26 cellular contexts compared by ENCODE assay signal in the genomic region with DNA sequence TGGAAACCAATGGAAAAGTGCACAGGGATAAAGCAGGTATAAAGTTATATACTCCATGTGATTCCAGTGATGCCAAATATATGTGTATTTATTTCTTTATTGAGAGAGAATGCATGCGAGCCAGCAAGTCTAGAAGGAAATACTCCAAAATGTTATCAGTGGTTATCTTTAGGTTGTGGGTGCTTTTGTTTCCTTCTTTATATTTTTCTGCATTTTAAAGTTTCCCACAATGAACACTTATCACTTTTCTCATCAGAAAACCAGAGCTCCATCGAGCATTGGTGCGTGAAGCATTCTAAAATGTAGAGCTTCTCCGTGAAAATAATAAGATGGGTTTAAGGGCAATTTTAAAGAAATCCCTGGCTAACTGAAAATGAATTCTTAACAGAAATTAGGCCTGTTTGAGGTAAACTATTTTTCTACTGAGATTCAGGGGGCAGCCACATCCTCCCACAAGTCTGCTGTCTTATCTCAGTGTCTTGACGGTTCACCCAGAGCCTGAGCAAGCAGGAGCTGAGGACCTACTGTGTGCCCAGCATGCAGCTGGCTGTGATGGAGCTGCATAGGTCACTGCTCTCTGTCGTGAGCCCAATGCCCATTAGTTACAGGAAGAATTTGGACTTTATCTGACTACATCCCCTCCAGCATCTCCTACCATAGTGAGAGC. TPM values are rescaled to one million over a fixed set of nuclear protein-coding genes. Genes with fewer than 3 reads are reported as not detected.
DNase-seq lines count a peak whose midpoint lies in the region; ATAC-seq, FAIRE-seq and TF ChIP-seq lines count a peak whose summit lies in the region.
"Had no signal": no experiment of that assay in that cellular context is flagged by ENCODE, and none has a peak within 500 bp of the region (broad histone marks: within the 10 kb centered on the region; RNA-seq: fewer than 3 reads in every experiment).

No MANE protein-coding gene starts in this region.

- peaks cover 99% of the 10 kb centered on the region for H3K4me1 ChIP-seq in CD4-positive, alpha-beta memory T cell (ENCODE audit: insufficient read depth, low read length)
- H3K4me1 ChIP-seq in effector memory CD4-positive, alpha-beta T cell (ENCODE audit: control insufficient read depth, insufficient read depth, low read length, poor library complexity, severe bottlenecking) = peaks cover 33% of the 10 kb centered on the region
- H3K4me1 ChIP-seq: gastrocnemius medialis had no signal

- no peaks in the 10 kb centered on the region for H3K9me3 ChIP-seq in CD4-positive, alpha-beta memory T cell (ENCODE audit: control insufficient read depth in 1 of 2, low read length in 2 of 2)
- H3K9me3 ChIP-seq in effector memory CD4-positive, alpha-beta T cell (ENCODE audit: control insufficient read depth, low read length) = no peaks in the 10 kb centered on the region
- H3K9me3 ChIP-seq: gastrocnemius medialis had no signal

- POLR2A ChIA-PET in CD4-positive, alpha-beta memory T cell (lab: Charles Lee; ENCODE audit: partially characterized antibody) = interaction anchor here (0.8 to 6.7 kb wide), 15 partner anchors 11 to 250 kb away, joined by 3 to 123 read pairs (median 20); no protein-coding TSS in a partner anchor
- POLR2A ChIA-PET in activated CD8-positive, alpha-beta T cell treated with anti-CD3 and anti-CD28 coated beads for 36 hours (lab: Charles Lee) = interaction anchor here (0.8 to 1.8 kb wide), 2 partner anchors 10 to 99 kb away, joined by 3 read pairs; no protein-coding TSS in a partner anchor

- no peak overlapping the region for H3K4me3 ChIP-seq in CD4-positive, alpha-beta memory T cell (ENCODE audit: low read length in 2 of 2)
- H3K4me3 ChIP-seq in effector memory CD4-positive, alpha-beta T cell (ENCODE audit: insufficient read depth, low read depth, low read length, poor library complexity, severe bottlenecking) = no peak overlapping the region
- H3K4me3 ChIP-seq: dorsolateral prefrontal cortex, gastrocnemius medialis had no signal

- peaks cover 62 to 95% (median 78%) of the 10 kb centered on the region in 4 donors for H3K4me1 Mint-ChIP-seq in CD4-positive, alpha-beta memory T cell
- peaks cover 82% of the 10 kb centered on the region for H3K4me1 Mint-ChIP-seq in activated CD8-positive, alpha-beta T cell treated with anti-CD3 and anti-CD28 coated beads for 36 hours (ENCODE audit: low read depth)
- H3K4me1 Mint-ChIP-seq: H9, nephron progenitor cell had no signal

- TF ChIP-seq POLR2A in GM12891 (IDR thresholded peaks at IDR 0.05; ENCODE audit: low read depth, low read length) = no peak

- no peaks in the 10 kb centered on the region for H3K27me3 Mint-ChIP-seq in CD4-positive, alpha-beta memory T cell
- no peaks in the 10 kb centered on the region for H3K27me3 Mint-ChIP-seq in activated CD8-positive, alpha-beta T cell treated with anti-CD3 and anti-CD28 coated beads for 36 hours

- no peak for ATAC-seq in activated CD8-positive, alpha-beta T cell treated with anti-CD3 and anti-CD28 coated beads for 36 hours
- ATAC-seq: gastrocnemius medialis, Panc1, sciatic nerve had no signal

- peak; percentile 91 for FAIRE-seq in GM12891 (lab: Jason Lieb, UNC)

- H3K36me3 Mint-ChIP-seq in CD4-positive, alpha-beta memory T cell = no peaks in the 10 kb centered on the region
- peaks cover 3% of the 10 kb centered on the region for H3K36me3 Mint-ChIP-seq in activated CD8-positive, alpha-beta T cell treated with anti-CD3 and anti-CD28 coated beads for 36 hours (ENCODE audit: low read depth)

- intact Hi-C loops in CD4-positive, alpha-beta memory T cell (cut with micrococcal nuclease) = loop anchor here (2.0 kb wide), 1 partner anchor 18 kb away; no protein-coding TSS in a partner anchor
- intact Hi-C loops in activated CD8-positive, alpha-beta T cell treated with anti-CD3 and anti-CD28 coated beads for 36 hours (cut with micrococcal nuclease) = loop anchor here (5.0 kb wide), 2 partner anchors 42 to 58 kb away; no protein-coding TSS in a partner anchor

- H3K4me3 Mint-ChIP-seq in CD4-positive, alpha-beta memory T cell = peak overlapping the region; percentile 44 to 81 (median 63)
- H3K4me3 Mint-ChIP-seq in activated CD8-positive, alpha-beta T cell treated with anti-CD3 and anti-CD28 coated beads for 36 hours = no peak overlapping the region
- H3K4me3 Mint-ChIP-seq: H9, nephron progenitor cell had no signal

- no peak for TF ChIP-seq CTCF in activated CD8-positive, alpha-beta T cell treated with anti-CD3 and anti-CD28 coated beads for 36 hours (IDR thresholded peaks at IDR 0.05)

- no peaks in the 10 kb centered on the region for H3K27me3 ChIP-seq in CD4-positive, alpha-beta memory T cell (ENCODE audit: insufficient read depth, low read length)
- no peaks in the 10 kb centered on the region for H3K27me3 ChIP-seq in effector memory CD4-positive, alpha-beta T cell (replicated peaks; ENCODE audit: control insufficient read depth, insufficient read depth, low read length, poor library complexity, severe bottlenecking)
- H3K27me3 ChIP-seq: gastrocnemius medialis had no signal

- H3K36me3 ChIP-seq in CD4-positive, alpha-beta memory T cell (ENCODE audit: insufficient read depth, low read length) = no peaks in the 10 kb centered on the region
- H3K36me3 ChIP-seq in effector memory CD4-positive, alpha-beta T cell (ENCODE audit: control insufficient read depth, insufficient read depth, low read length) = no peaks in the 10 kb centered on the region
- H3K36me3 ChIP-seq: gastrocnemius medialis had no signal

- H3K27ac ChIP-seq in CD4-positive, alpha-beta memory T cell (ENCODE audit: low read depth, low read length) = no peak overlapping the region
- peak overlapping the region; percentile 51 for H3K27ac ChIP-seq in effector memory CD4-positive, alpha-beta T cell (ENCODE audit: insufficient read depth, low read length, poor library complexity, severe bottlenecking)
- H3K27ac ChIP-seq: dorsolateral prefrontal cortex, gastrocnemius medialis had no signal

- H3K9me3 Mint-ChIP-seq in CD4-positive, alpha-beta memory T cell = no peaks in the 10 kb centered on the region
- peaks cover 6% of the 10 kb centered on the region for H3K9me3 Mint-ChIP-seq in activated CD8-positive, alpha-beta T cell treated with anti-CD3 and anti-CD28 coated beads for 36 hours

- CTCF ChIA-PET in CD4-positive, alpha-beta memory T cell (lab: Charles Lee; ENCODE audit: partially characterized antibody) = interaction anchor here (1.0 to 1.6 kb wide), 8 partner anchors 8 to 81 kb away, joined by 3 to 6 read pairs (median 4); no protein-coding TSS in a partner anchor
- CTCF ChIA-PET in activated CD8-positive, alpha-beta T cell treated with anti-CD3 and anti-CD28 coated beads for 36 hours (lab: Charles Lee) = interaction anchor here (0.9 to 2.3 kb wide), 3 partner anchors 13 to 53 kb away, joined by 3 to 6 read pairs (median 3); no protein-coding TSS in a partner anchor

- peak in 4 of 5 donors; percentile 45 to 52 (median 50) for DNase-seq in CD4-positive, alpha-beta memory T cell
- DNase-seq in GM12891 (ENCODE audit: insufficient read length, low spot score) (no peak), NCI-H1417 treated with DMSO at 0.1 percent for 48 hours (lab: John Stamatoyannopoulos, UW) (no peak), NCI-H187 (lab: John Stamatoyannopoulos, UW) (no peak), GM19240 (ENCODE audit: insufficient read length, low spot score) (no peak)
- DNase-seq in activated CD8-positive, alpha-beta T cell treated with anti-CD3 and anti-CD28 coated beads for 36 hours = peak; percentile 37
- no peak for DNase-seq in effector memory CD4-positive, alpha-beta T cell
- DNase-seq: activated CD4-positive, CD25-positive, alpha-beta regulatory T cell treated with anti-CD3 and anti-CD28 coated beads, Interleukin-2, amount 50 U/mL, for 72 hours; AML-193; amygdala; dorsolateral prefrontal cortex; gastrocnemius medialis; H9; MM.1S; NCI-H1694 treated with DMSO at 0.1 percent for 48 hours; NCI-H226; NCI-H82; nephron progenitor cell; T-helper 9 cell; trophoblast cell had no signal

- H3K27ac Mint-ChIP-seq in CD4-positive, alpha-beta memory T cell = peak overlapping the region; percentile 85 to 95 (median 94)
- peak overlapping the region; percentile 85 for H3K27ac Mint-ChIP-seq in activated CD8-positive, alpha-beta T cell treated with anti-CD3 and anti-CD28 coated beads for 36 hours
- H3K27ac Mint-ChIP-seq: H9, nephron progenitor cell had no signal

TF ChIP-seq in GM12891, 5 proteins besides CTCF, POLR2A, EP300 and RAD21:
- TF ChIP-seq POU2F2 (IDR thresholded peaks at IDR 0.05; ENCODE audit: low read depth, low read length) (no peak), POLR2AphosphoS5 (IDR thresholded peaks at IDR 0.05; ENCODE audit: low read depth, low read length) (no peak), PAX5 (IDR thresholded peaks at IDR 0.05; ENCODE audit: insufficient read depth, low read length, severe bottlenecking) (no peak), SPI1 (IDR thresholded peaks at IDR 0.05; ENCODE audit: low read depth, low read length) (no peak), TAF1 (IDR thresholded peaks at IDR 0.05; ENCODE audit: low read depth, low read length) (no peak)
TF ChIP-seq in GM12891: peak in this region for 0.

RNA-seq across cellular contexts. Expression of gene CD40LG, which starts 18.7 kb away (rescaled TPM):
- 10 to 100 TPM; 68.4 to 75.0 TPM for total RNA-seq in CD4-positive, alpha-beta memory T cell
- polyA plus RNA-seq in CD4-positive, alpha-beta memory T cell = 100 to 1,000 TPM; 109 to 137 TPM
- 0.21 TPM for polyA plus RNA-seq in GM12891 (2012; ENCODE audit: low read depth, missing spikeins)
- total RNA-seq in activated CD8-positive, alpha-beta T cell treated with anti-CD3 and anti-CD28 coated beads for 36 hours = 1 to 10 TPM; 2.6 to 3.1 TPM
- total RNA-seq: cardiac septum, epithelial cell of proximal tubule, H9, mesenteric fat pad, SK-MEL-5 had no signal

Comparison
In these comparisons a context has a peak if more than half of its experiments do, and no peak if none do; other contexts are left out.
1. DNase-seq: peak in CD4-positive, alpha-beta memory T cell (4 of 5) and activated CD8-positive, alpha-beta T cell treated with anti-CD3 and anti-CD28 coated beads for 36 hours (single experiment); none in GM12891 (single experiment), effector memory CD4-positive, alpha-beta T cell (0 of 3), NCI-H1417 treated with DMSO at 0.1 percent for 48 hours (single experiment), NCI-H187 (0 of 2) and GM19240 (single experiment).
2. RNA of gene CD40LG, which starts 18.7 kb away (total RNA-seq): 68.4 to 75.0 TPM in CD4-positive, alpha-beta memory T cell; 2.6 to 3.1 TPM in activated CD8-positive, alpha-beta T cell treated with anti-CD3 and anti-CD28 coated beads for 36 hours; every median in the first group is over 10 times any median in the second.